ENCODE assay signal across 9 cellular contexts in genomic region chr2:110993557-110994231, GRCh38.
DNase-seq lines count a peak whose midpoint lies in the region; ATAC-seq and TF ChIP-seq lines count a peak whose summit lies in the region.
"Had no signal": no experiment of that assay in that cellular context is flagged by ENCODE, and none has a peak within 500 bp of the region (broad histone marks: within the 10 kb centered on the region; RNA-seq: fewer than 3 reads in every experiment).

No MANE protein-coding gene starts in this region.

- H3K27ac ChIP-seq in CD4-positive, alpha-beta memory T cell (ENCODE audit: low read depth, low read length) = no peak overlapping the region
- H3K27ac ChIP-seq in HCT116 (ENCODE audit: low read depth, low read length) (no peak overlapping the region), SK-N-SH (ENCODE audit: low read depth in 2 of 2, low read length in 1 of 2) (no peak overlapping the region)

- no peak for TF ChIP-seq POLR2A in HCT116 (IDR thresholded peaks at IDR 0.05; ENCODE audit: borderline replicate concordance, extremely low read depth, insufficient read depth, insufficient read length)

- no TSS peak for BruUV-seq in HCT116 (replicated peaks; lab: Mats Ljungman, UMichigan)

- H3K4me3 Mint-ChIP-seq in CD4-positive, alpha-beta memory T cell = peak overlapping the region in 5 of 8 donors; percentile 18 to 44 (median 39)
- H3K4me3 Mint-ChIP-seq in T-cell = peak overlapping the region in 2 of 3 donors; percentile 1 to 50
- H3K4me3 Mint-ChIP-seq: activated CD8-positive, alpha-beta memory T cell treated with anti-CD3 and anti-CD28 coated beads, Interleukin-2, amount 10 ng/mL, durations not matched to agents 7 days and 5 days; endodermal cell had no signal

- peaks cover 10% of the 10 kb centered on the region for H3K4me1 ChIP-seq in CD4-positive, alpha-beta memory T cell (ENCODE audit: insufficient read depth, low read length)
- H3K4me1 ChIP-seq in HCT116 (ENCODE audit: control insufficient read depth in 1 of 2, insufficient read depth in 2 of 2, low read length in 2 of 2) (peaks cover 4 to 6% of the 10 kb centered on the region in 2 experiments; a peak in 3 of 4 replicates), SK-N-SH (ENCODE audit: control insufficient read depth in 1 of 2, insufficient read depth in 2 of 2, low read depth in 1 of 2, low read length in 1 of 2) (no peaks in the 10 kb centered on the region)

- H3K36me3 ChIP-seq in CD4-positive, alpha-beta memory T cell (ENCODE audit: insufficient read depth, low read length) = no peaks in the 10 kb centered on the region
- H3K36me3 ChIP-seq in HCT116 (ENCODE audit: control insufficient read depth in 1 of 2, insufficient read depth in 2 of 2, low read length in 2 of 2) = no peaks in the 10 kb centered on the region
- no peaks in the 10 kb centered on the region for H3K36me3 ChIP-seq in SK-N-SH (replicated peaks in 1 of 2; ENCODE audit: control insufficient read depth in 1 of 2, insufficient read depth in 2 of 2, low read length in 1 of 2)

- H3K9ac ChIP-seq in HCT116 (ENCODE audit: low read length) = no peak overlapping the region
- H3K9ac ChIP-seq in SK-N-SH = no peak overlapping the region

- TF ChIP-seq CTCF in HCT116 (IDR thresholded peaks at IDR 0.05 in 2 of 3, conservative IDR thresholded peaks at IDR 0.05 in 1 of 3; ENCODE audit: borderline replicate concordance in 1 of 3, insufficient read depth in 1 of 3, low read depth in 2 of 3, low read length in 2 of 3) = no peak
- no peak for TF ChIP-seq CTCF in SK-N-SH (IDR thresholded peaks at IDR 0.05)

- peaks cover 0 to 13% (median under 1%) of the 10 kb centered on the region in 8 donors for H3K9me3 Mint-ChIP-seq in CD4-positive, alpha-beta memory T cell
- H3K9me3 Mint-ChIP-seq in T-cell = peaks cover 0 to 8% (median 0%) of the 10 kb centered on the region in 3 donors

- TF ChIP-seq RAD21 in HCT116 (IDR thresholded peaks at IDR 0.05; ENCODE audit: low read depth) (no peak), SK-N-SH (IDR thresholded peaks at IDR 0.05; ENCODE audit: low read length) (no peak)

- peaks cover 11 to 12% of the 10 kb centered on the region in 2 donors for H3K27me3 Mint-ChIP-seq in CD4-positive, alpha-beta memory T cell
- H3K27me3 Mint-ChIP-seq in T-cell = peaks cover 10 to 33% of the 10 kb centered on the region in 2 donors

- no peaks in the 10 kb centered on the region for H3K36me3 Mint-ChIP-seq in CD4-positive, alpha-beta memory T cell
- no peaks in the 10 kb centered on the region for H3K36me3 Mint-ChIP-seq in T-cell

- H3K4me2 ChIP-seq in HCT116 (ENCODE audit: low read length) = peak overlapping the region; percentile 32; the same call in 1 of the 2 replicates
- no peak overlapping the region for H3K4me2 ChIP-seq in SK-N-SH

- H3K9me3 ChIP-seq in CD4-positive, alpha-beta memory T cell (ENCODE audit: control insufficient read depth in 1 of 2, low read length in 2 of 2) = no peaks in the 10 kb centered on the region
- H3K9me3 ChIP-seq in HCT116 (ENCODE audit: control insufficient read depth in 1 of 2, insufficient read depth in 1 of 2, low read depth in 1 of 2, low read length in 2 of 2) = no peaks in the 10 kb centered on the region
- H3K9me3 ChIP-seq in SK-N-SH = no peaks in the 10 kb centered on the region

- RAD21 ChIA-PET in HCT116 (lab: Charles Lee; ENCODE audit: low non-redundant PET in 1 of 2, low total read pairs in 2 of 2, uncharacterized antibody in 2 of 2, unreplicated experiment in 2 of 2) = no interaction called here

- H3K4me1 Mint-ChIP-seq in CD4-positive, alpha-beta memory T cell = peaks cover 6 to 17% (median 12%) of the 10 kb centered on the region in 4 donors
- H3K4me1 Mint-ChIP-seq in T-cell = peaks cover 10 to 18% (median 17%) of the 10 kb centered on the region in 3 donors

- H3K27me3 ChIP-seq in CD4-positive, alpha-beta memory T cell (ENCODE audit: insufficient read depth, low read length) = no peaks in the 10 kb centered on the region
- H3K27me3 ChIP-seq in HCT116 (ENCODE audit: insufficient read depth, low read length) (no peaks in the 10 kb centered on the region), SK-N-SH (ENCODE audit: insufficient read depth) (no peaks in the 10 kb centered on the region; the same call in 1 of the 2 replicates)

- H3K4me3 ChIP-seq in CD4-positive, alpha-beta memory T cell (ENCODE audit: low read length in 2 of 2) = no peak overlapping the region
- H3K4me3 ChIP-seq in HCT116 (replicated peaks in 1 of 2; ENCODE audit: low read depth in 1 of 2, low read length in 2 of 2) = no peak overlapping the region
- H3K4me3 ChIP-seq in SK-N-SH (ENCODE audit: low read depth in 2 of 2, low read length in 1 of 2) = no peak overlapping the region

- intact Hi-C loops in CD4-positive, alpha-beta memory T cell (cut with micrococcal nuclease) = no loop called here
- intact Hi-C loops in HCT116 (cut with micrococcal nuclease) = no loop called here

- no peaks in the 10 kb centered on the region for H4K20me1 ChIP-seq in HCT116 (ENCODE audit: insufficient read depth)
- H4K20me1 ChIP-seq in SK-N-SH (ENCODE audit: insufficient read depth) = no peaks in the 10 kb centered on the region

- H3K9me2 ChIP-seq in HCT116 (ENCODE audit: insufficient read depth) (no peaks in the 10 kb centered on the region), SK-N-SH (no peaks in the 10 kb centered on the region)

- peak overlapping the region in 1 of 7 donors; percentile 25 for H3K27ac Mint-ChIP-seq in CD4-positive, alpha-beta memory T cell
- no peak overlapping the region for H3K27ac Mint-ChIP-seq in T-cell
- H3K27ac Mint-ChIP-seq: activated CD8-positive, alpha-beta memory T cell treated with anti-CD3 and anti-CD28 coated beads, Interleukin-2, amount 10 ng/mL, durations not matched to agents 7 days and 5 days; endodermal cell had no signal

- no peak for TF ChIP-seq EP300 in SK-N-SH (IDR thresholded peaks at IDR 0.05; ENCODE audit: borderline replicate concordance in 1 of 2, low read depth in 1 of 2, low read length in 1 of 2)

- H3F3A ChIP-seq in SK-N-SH (replicated peaks; ENCODE audit: insufficient read depth) = no peaks in the 10 kb centered on the region

- POLR2A ChIA-PET in CD4-positive, alpha-beta memory T cell (lab: Charles Lee; ENCODE audit: partially characterized antibody) = no interaction called here
- POLR2A ChIA-PET in HCT116 (lab: Charles Lee) = no interaction called here
- POLR2A ChIA-PET in T-cell (lab: Charles Lee) = no interaction called here
- POLR2A ChIA-PET in SK-N-SH (lab: Yijun Ruan, JAX) = no interaction called here

- CTCF ChIA-PET in CD4-positive, alpha-beta memory T cell (lab: Charles Lee; ENCODE audit: partially characterized antibody) = no interaction called here
- CTCF ChIA-PET in HCT116 (lab: Charles Lee) (no interaction called here), T-cell (lab: Charles Lee) (interaction anchor here in 1 of 2 donors (0.6 kb wide), 1 partner anchor 80 kb away, joined by 7 read pairs; no protein-coding TSS in a partner anchor), SK-N-SH (lab: Yijun Ruan, JAX) (interaction anchor here (1.0 kb wide), 1 partner anchor 7 kb away, joined by 3 read pairs; no protein-coding TSS in a partner anchor)

- H3K79me2 ChIP-seq in HCT116 (ENCODE audit: insufficient read depth, low read length) (no peaks in the 10 kb centered on the region), SK-N-SH (ENCODE audit: insufficient read depth) (no peaks in the 10 kb centered on the region)

- whole genome bisulfite sequencing in SK-N-SH (ENCODE audit: low lambda C conversion rate) = 48% methylated on average over 4 of the region's 4 CpGs

- no peak for DNase-seq in CD4-positive, alpha-beta memory T cell
- no peak for DNase-seq in HCT116 (ENCODE audit: low read depth, low spot score)
- peak in 4 of 34 experiments; percentile 4 to 18 (median 11) for DNase-seq in T-cell
- peak; percentile 8 to 47 for DNase-seq in lung microvascular endothelial cell (ENCODE audit: low read depth in 2 of 2)
- no peak for DNase-seq in activated gamma-delta T cell treated with Interleukin-2 at 50 U/mL for 16 hours
- DNase-seq in hippocampal formation (lab: John Stamatoyannopoulos, UW) = no peak
- no peak for DNase-seq in SK-N-SH
- DNase-seq: activated CD8-positive, alpha-beta memory T cell treated with anti-CD3 and anti-CD28 coated beads, Interleukin-2, amount 10 ng/mL, durations not matched to agents 7 days and 5 days; endodermal cell had no signal

- ATAC-seq in HCT116 (peak; percentile 53; the same call in 1 of the 2 replicates), T-cell (replicated peaks in 1 of 4) (peak in 3 of 4 experiments; percentile 44 to 77 (median 67))
- ATAC-seq: activated CD8-positive, alpha-beta memory T cell treated with anti-CD3 and anti-CD28 coated beads, Interleukin-2, amount 10 ng/mL, durations not matched to agents 7 days and 5 days had no signal

- H2AFZ ChIP-seq in HCT116 (ENCODE audit: low read depth, low read length, poor library complexity, severe bottlenecking) (no peak overlapping the region), SK-N-SH (ENCODE audit: low read depth) (no peak overlapping the region)

TF ChIP-seq in HCT116, 20 proteins besides CTCF, POLR2A, EP300 and RAD21 (continues in another document):
- no peak for TF ChIP-seq CBX3 (IDR thresholded peaks at IDR 0.05; ENCODE audit: low read depth)
- peak; percentile 25; the same call in 1 of the 2 replicates for TF ChIP-seq FOSL1 (IDR thresholded peaks at IDR 0.05; ENCODE audit: low read depth)
- no peak for TF ChIP-seq CEBPB (IDR thresholded peaks at IDR 0.05; ENCODE audit: low read depth)
- TF ChIP-seq ATF3 (IDR thresholded peaks at IDR 0.05) = no peak
- TF ChIP-seq SIN3A (IDR thresholded peaks at IDR 0.05; ENCODE audit: low read depth) = no peak
- no peak for TF ChIP-seq ZFX (IDR thresholded peaks at IDR 0.05)
- TF ChIP-seq JUND (IDR thresholded peaks at IDR 0.05) = no peak
- peak; percentile 59; the same call in 1 of the 2 replicates for TF ChIP-seq EGR1 (IDR thresholded peaks at IDR 0.05; ENCODE audit: low read depth)

TF ChIP-seq in SK-N-SH, 30 proteins besides CTCF, POLR2A, EP300 and RAD21:
- TF ChIP-seq NFIC (IDR thresholded peaks at IDR 0.05; ENCODE audit: borderline replicate concordance) = no peak
- no peak for TF ChIP-seq YY1 (IDR thresholded peaks at IDR 0.05; ENCODE audit: low read depth)

Comparison
In these comparisons a context has a peak if more than half of its experiments do, and no peak if none do; other contexts are left out.
1. DNase-seq: peak in lung microvascular endothelial cell (2 of 2); none in CD4-positive, alpha-beta memory T cell (0 of 5), HCT116 (single experiment), activated gamma-delta T cell treated with Interleukin-2 at 50 U/mL for 16 hours (single experiment), hippocampal formation (0 of 2) and SK-N-SH (single experiment).